8 cellular contexts compared by ENCODE assay signal in the genomic region with DNA sequence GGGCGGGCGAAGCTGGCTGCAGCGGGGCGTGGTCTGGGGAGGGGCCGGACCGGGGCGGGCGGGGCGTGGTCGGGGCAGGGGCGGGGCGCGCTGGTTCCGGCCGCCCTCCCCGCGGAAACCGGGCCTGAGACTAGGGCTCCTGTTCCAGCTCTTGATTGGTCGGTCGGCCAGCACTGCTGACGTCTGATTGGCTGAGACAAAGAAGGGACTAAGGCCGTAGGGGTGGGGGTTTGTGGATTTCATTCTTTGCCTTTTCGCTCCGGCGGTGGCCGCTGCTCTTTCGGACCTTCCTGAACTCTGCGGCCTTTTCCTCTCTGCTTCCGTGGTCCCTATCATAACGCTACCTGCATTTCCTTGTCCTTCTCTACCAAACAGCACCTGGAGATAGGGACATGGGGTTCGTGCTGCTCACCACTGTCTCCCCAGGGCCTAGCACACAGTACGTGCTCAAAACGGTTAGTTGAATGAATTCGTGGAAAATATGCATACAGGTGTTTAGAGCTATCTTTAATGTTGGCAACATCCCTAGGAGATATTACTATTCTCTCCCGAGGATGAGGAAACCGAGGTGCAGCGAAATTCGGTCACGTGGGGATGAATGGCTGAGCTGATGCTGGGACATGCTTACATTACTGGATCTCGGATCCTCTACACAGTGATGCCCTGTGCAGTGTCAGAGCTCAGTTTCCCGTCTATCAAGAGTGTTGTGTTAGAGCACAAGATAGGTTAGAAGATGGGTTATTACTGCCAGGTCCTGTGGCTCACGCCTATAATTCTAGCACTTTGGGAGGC.
A peak's percentile ranks its signal among the peaks of the same experiment; 100 is the strongest.
DNase-seq lines count a peak whose midpoint lies in the region; ATAC-seq, FAIRE-seq and TF ChIP-seq lines count a peak whose summit lies in the region.

No MANE protein-coding gene starts in this region.

- H3K4me3 ChIP-seq in AG04449 (ENCODE audit: low read depth, low read length): peak overlapping the region; percentile 60
- H3K4me3 ChIP-seq in spleen: peak overlapping the region; percentile 37 to 74 (median 63)

- 8 to 15% (median 9%) methylated on average over 20 to 42 of the region's 42 CpGs for WGBS in spleen, 5 donors

- no peak for TF ChIP-seq CTCF in AG04449 (IDR thresholded peaks at IDR 0.05; ENCODE audit: insufficient read depth, low read length, missing control alignments)
- TF ChIP-seq CTCF in spleen (IDR thresholded peaks at IDR 0.05 in 8 of 11, conservative IDR thresholded peaks at IDR 0.05 in 3 of 11): peak in 1 of 11 experiments; percentile 17

- H3K9me3 ChIP-seq in spleen: no peaks in the 10 kb centered on the region

- H3K4me3 Mint-ChIP-seq in central memory CD8-positive, alpha-beta T cell: peak overlapping the region; percentile 91

- H3K4me1 ChIP-seq in spleen: peaks cover 6 to 40% (median 29%) of the 10 kb centered on the region in 6 donors

- no peaks in the 10 kb centered on the region for H3K36me3 ChIP-seq in spleen

- H3K27ac ChIP-seq in spleen: peak overlapping the region in 7 of 8 donors; percentile 10 to 73 (median 58)

- peaks cover 0 to 46% (median 43%) of the 10 kb centered on the region in 7 donors for H3K27me3 ChIP-seq in spleen (replicated peaks in 1 of 7)

- CTCF ChIA-PET in AG04449 (lab: Yijun Ruan, JAX): interaction anchor here (0.7 to 1.0 kb wide), 2 partner anchors 74 to 200 kb away, joined by 3 read pairs; no protein-coding TSS in a partner anchor

- no peaks in the 10 kb centered on the region for H3K9me3 Mint-ChIP-seq in central memory CD8-positive, alpha-beta T cell

- intact Hi-C loops in spleen (cut with DNase I; ENCODE audit: low total_unique reads): no loop called here

- peaks cover 37% of the 10 kb centered on the region for H3K27me3 Mint-ChIP-seq in central memory CD8-positive, alpha-beta T cell

- H3K36me3 Mint-ChIP-seq in central memory CD8-positive, alpha-beta T cell (ENCODE audit: insufficient read depth): peaks cover 6% of the 10 kb centered on the region

- POLR2A ChIA-PET in AG04449 (lab: Yijun Ruan, JAX): interaction anchor here (1.1 kb wide), 1 partner anchor 10 kb away, joined by 3 read pairs; no protein-coding TSS in a partner anchor

- ATAC-seq in GM18868 (IDR thresholded peaks at IDR 0.05; ENCODE audit: unreplicated experiment) (peak; percentile 90), HG03097 (IDR thresholded peaks at IDR 0.05; ENCODE audit: low FRiP score, unreplicated experiment) (peak; percentile 86)
- peak; percentile 94 for ATAC-seq in central memory CD8-positive, alpha-beta T cell (replicated peaks; ENCODE audit: extremely low read depth, poor library complexity, severe bottlenecking)

- H3K27ac Mint-ChIP-seq in central memory CD8-positive, alpha-beta T cell (ENCODE audit: low read depth): peak overlapping the region; percentile 81

- peaks cover 14% of the 10 kb centered on the region for H3K4me1 Mint-ChIP-seq in central memory CD8-positive, alpha-beta T cell

- peak; percentile 94 for FAIRE-seq in islet of Langerhans (lab: Jason Lieb, UNC)

- DNase-seq in AG04449 (ENCODE audit: low read depth, low spot score) (peak; percentile 36), NCI-H2196 (lab: John Stamatoyannopoulos, UW; ENCODE audit: unreplicated experiment) (peak; percentile 93), spleen (peak; percentile 96)
- DNase-seq in activated CD4-positive, CD25-positive, alpha-beta regulatory T cell (lab: John Stamatoyannopoulos, UW): peak; percentile 65 to 75 (median 68)
- DNase-seq in central memory CD8-positive, alpha-beta T cell (ENCODE audit: low spot score in 2 of 2): peak; percentile 35 to 44

- no peak for TF ChIP-seq POLR2A in spleen (IDR thresholded peaks at IDR 0.05)

Comparison
In these comparisons a context has a peak if more than half of its experiments do, and no peak if none do; other contexts are left out.
1. Peak in every context shown above with its lines: DNase-seq, ATAC-seq, H3K4me3 ChIP-seq and H3K27ac ChIP-seq.
2. DNase-seq: peak in every context shown above with its lines; median percentile 96 in spleen; 93 in NCI-H2196; 68 in activated CD4-positive, CD25-positive, alpha-beta regulatory T cell; 40 in central memory CD8-positive, alpha-beta T cell; 36 in AG04449.